In genomic region chr5:143108498-143109128, GRCh38 we compare ENCODE assay signal across 16 cellular contexts.
DNase-seq lines count a peak whose midpoint lies in the region; ATAC-seq and TF ChIP-seq lines count a peak whose summit lies in the region.
"Had no signal": no experiment of that assay in that cellular context is flagged by ENCODE, and none has a peak within 500 bp of the region (broad histone marks: within the 10 kb centered on the region; RNA-seq: fewer than 3 reads in every experiment).

No MANE protein-coding gene starts in this region.

- H3K36me3 Mint-ChIP-seq in progenitor cell of endocrine pancreas (ENCODE audit: insufficient read depth) = no peaks in the 10 kb centered on the region

- H3K36me3 ChIP-seq in WERI-Rb-1 (no peaks in the 10 kb centered on the region), right lobe of liver (no peaks in the 10 kb centered on the region)
- H3K36me3 ChIP-seq: BLaER1 had no signal

- H3K27ac ChIP-seq in WERI-Rb-1 (no peak overlapping the region), right lobe of liver (peak overlapping the region in 2 of 3 donors; percentile 14 to 15)
- H3K27ac ChIP-seq: BLaER1, parathyroid adenoma had no signal

- no peaks in the 10 kb centered on the region for H3K9me3 ChIP-seq in WERI-Rb-1 (ENCODE audit: severe bottlenecking)
- H3K9me3 ChIP-seq in right lobe of liver = no peaks in the 10 kb centered on the region
- H3K9me3 ChIP-seq: BLaER1 had no signal

- no peak overlapping the region for H3K27ac Mint-ChIP-seq in progenitor cell of endocrine pancreas
- H3K27ac Mint-ChIP-seq: activated naive CD8-positive, alpha-beta T cell had no signal

- H3K27me3 Mint-ChIP-seq in progenitor cell of endocrine pancreas = no peaks in the 10 kb centered on the region
- H3K27me3 Mint-ChIP-seq: activated naive CD8-positive, alpha-beta T cell; dendritic cell treated with granulocyte-macrophage colony-stimulating factor and Interleukin-4, amounts not matched to agents 40 ng/mL and 50 ng/mL, for 4 days had no signal

- no peak for TF ChIP-seq POLR2A in right lobe of liver (IDR thresholded peaks at IDR 0.05)

- peaks cover 0 to 31% (median 8%) of the 10 kb centered on the region in 4 donors for H3K4me1 ChIP-seq in right lobe of liver
- H3K4me1 ChIP-seq: BLaER1 had no signal

- peaks cover 3% of the 10 kb centered on the region for H3K4me1 Mint-ChIP-seq in progenitor cell of endocrine pancreas (ENCODE audit: low read depth)

- H3K27me3 ChIP-seq in WERI-Rb-1 (ENCODE audit: insufficient read depth, low read depth, severe bottlenecking) = no peaks in the 10 kb centered on the region
- H3K27me3 ChIP-seq in right lobe of liver = no peaks in the 10 kb centered on the region
- H3K27me3 ChIP-seq: BLaER1 had no signal

- H3K9me3 Mint-ChIP-seq in progenitor cell of endocrine pancreas (ENCODE audit: low read depth) = no peaks in the 10 kb centered on the region
- H3K9me3 Mint-ChIP-seq: dendritic cell treated with granulocyte-macrophage colony-stimulating factor and Interleukin-4, amounts not matched to agents 40 ng/mL and 50 ng/mL, for 4 days had no signal

- no peak overlapping the region for H3K4me3 ChIP-seq in WERI-Rb-1 (ENCODE audit: low read depth, low read length)
- H3K4me3 ChIP-seq in right lobe of liver = no peak overlapping the region
- H3K4me3 ChIP-seq: BLaER1 had no signal

- intact Hi-C loops in right lobe of liver (cut with DNase I) = no loop called here
- intact Hi-C loops in posterior vena cava (cut with DNase I) = no loop called here

- TF ChIP-seq CTCF in WERI-Rb-1 (IDR thresholded peaks at IDR 0.05; ENCODE audit: low read depth, low read length) = no peak
- TF ChIP-seq CTCF in right lobe of liver (IDR thresholded peaks at IDR 0.05) = no peak
- TF ChIP-seq CTCF in progenitor cell of endocrine pancreas (IDR thresholded peaks at IDR 0.05; ENCODE audit: unreplicated experiment) = no peak

- DNase-seq in COR-L47 (lab: John Stamatoyannopoulos, UW) = peak; percentile 77
- peak; percentile 75 for DNase-seq in NCI-H1092 (lab: John Stamatoyannopoulos, UW)
- peak; percentile 16 for DNase-seq in WERI-Rb-1
- DNase-seq in right lobe of liver = peak; percentile 62 to 88 (median 69)
- DNase-seq in DMS114 treated with DMSO at 0.1 percent for 48 hours (lab: John Stamatoyannopoulos, UW; ENCODE audit: unreplicated experiment) = no peak
- DNase-seq in progenitor cell of endocrine pancreas (ENCODE audit: low spot score, unreplicated experiment) = no peak
- no peak for DNase-seq in posterior vena cava (ENCODE audit: low spot score)
- DNase-seq: islet precursor cell; OCI-M1; stimulated activated CD4-positive, alpha-beta T cell treated with anti-CD3 and anti-CD28 coated beads, Interleukin-4, amount 100 ng/mL, for 4 hours; T-helper 2 cell had no signal

- WGBS in right lobe of liver (ENCODE audit: insufficient coverage, low coverage, low lambda C conversion rate, missing lambda C conversion rate) = 14% methylated on average over 3 of the region's 3 CpGs

- H3K4me3 Mint-ChIP-seq in progenitor cell of endocrine pancreas (ENCODE audit: low read depth) = no peak overlapping the region
- H3K4me3 Mint-ChIP-seq: activated naive CD8-positive, alpha-beta T cell; dendritic cell treated with granulocyte-macrophage colony-stimulating factor and Interleukin-4, amounts not matched to agents 40 ng/mL and 50 ng/mL, for 4 days had no signal

- peak; percentile 73 to 88 (median 76) for ATAC-seq in right lobe of liver
- no peak for ATAC-seq in GM19452 (IDR thresholded peaks at IDR 0.05; ENCODE audit: unreplicated experiment)

Comparison
In these comparisons a context has a peak if more than half of its experiments do, and no peak if none do; other contexts are left out.
1. DNase-seq: peak in COR-L47 (single experiment), NCI-H1092 (single experiment), WERI-Rb-1 (single experiment) and right lobe of liver (3 of 3); none in DMS114 treated with DMSO at 0.1 percent for 48 hours (single experiment), progenitor cell of endocrine pancreas (single experiment) and posterior vena cava (single experiment).